In the genomic region with DNA sequence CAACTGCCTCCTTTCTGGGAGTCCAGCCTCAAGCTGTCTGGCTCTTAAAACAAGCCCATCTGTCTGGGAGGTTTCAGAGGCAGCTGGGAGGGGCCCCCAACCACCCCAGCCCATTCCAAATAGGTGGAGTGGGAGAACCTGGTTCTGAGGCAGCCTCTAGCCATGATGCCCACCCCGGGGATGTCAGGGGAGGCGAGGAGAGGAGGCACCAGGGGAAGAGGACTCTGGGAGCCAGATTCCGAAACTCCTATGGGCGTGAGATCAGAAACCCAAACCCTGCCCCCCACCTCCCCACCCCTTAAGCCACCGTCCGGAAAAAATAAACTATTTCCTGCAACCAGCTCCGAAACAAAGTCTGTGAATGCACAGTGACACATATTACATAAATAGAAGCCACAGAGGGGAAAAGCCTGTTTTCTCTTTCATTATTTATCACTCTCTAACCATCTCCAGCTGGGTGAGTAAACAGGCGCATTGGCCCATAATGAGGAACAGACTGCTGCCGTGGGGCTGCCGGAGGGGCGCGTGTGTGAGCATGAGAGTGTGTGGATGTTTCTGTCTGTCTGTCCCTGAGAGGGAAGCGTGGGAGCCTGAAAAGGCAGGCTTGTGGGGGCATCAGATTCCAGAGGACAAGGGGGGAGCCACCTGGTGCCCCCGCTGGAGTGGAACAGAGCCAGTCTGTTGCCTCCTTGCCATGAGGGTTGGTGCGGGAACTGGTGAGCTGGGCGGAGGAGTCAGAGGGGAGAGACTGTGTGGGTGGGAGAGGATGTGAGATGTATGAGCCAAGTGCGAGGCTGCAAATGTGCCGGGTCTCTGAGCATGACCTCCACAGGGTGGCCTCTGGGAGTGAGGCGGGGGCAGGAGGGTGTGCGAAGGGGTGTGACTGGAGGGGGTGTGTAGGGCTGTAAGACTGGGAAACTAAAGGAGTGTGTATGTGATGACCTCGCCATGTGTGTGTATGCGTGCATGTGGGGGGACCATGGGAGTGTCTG, we compare ENCODE assay signal across 8 cellular contexts. TPM values are rescaled to one million over a fixed set of nuclear protein-coding genes. Genes with fewer than 3 reads are reported as not detected.
DNase-seq lines count a peak whose midpoint lies in the region; ATAC-seq and TF ChIP-seq lines count a peak whose summit lies in the region.

No MANE protein-coding gene starts in this region.

- H3K4me3 Mint-ChIP-seq in IgD-negative memory B cell (peak overlapping the region; percentile 45 to 93 (median 70)), endodermal cell (peak overlapping the region; percentile 25), progenitor cell of endocrine pancreas (ENCODE audit: low read depth) (no peak overlapping the region)

- no peak overlapping the region for H3K27ac ChIP-seq in endodermal cell (ENCODE audit: low read depth, low read length)

- no peak overlapping the region for H3K9ac ChIP-seq in endodermal cell (ENCODE audit: extremely low read depth, low read length, poor library complexity, severe bottlenecking)

- H3K4me3 ChIP-seq in GM08714 (ENCODE audit: low read length) (peak overlapping the region; percentile 2; the same call in 1 of the 2 replicates), endodermal cell (ENCODE audit: low read length) (no peak overlapping the region)

- ATAC-seq in GM21515 (IDR thresholded peaks at IDR 0.05; ENCODE audit: unreplicated experiment): peak; percentile 87

- peaks cover 11% of the 10 kb centered on the region for H3K4me1 ChIP-seq in endodermal cell (ENCODE audit: control insufficient read depth, insufficient read depth, low read length)

- DNase-seq in activated CD4-positive, alpha-beta T cell treated with anti-CD3 and anti-CD28 coated beads for 4 hours: peak; percentile 67 to 79
- DNase-seq in endodermal cell (peak; percentile 69), NCI-H226 (no peak), progenitor cell of endocrine pancreas (ENCODE audit: low spot score, unreplicated experiment) (no peak)
- peak; percentile 69 to 81 for DNase-seq in stimulated activated CD4-positive, alpha-beta T cell treated with anti-CD3 and anti-CD28 coated beads, Interleukin-2, amount 100 ng/mL, for 24 hours

- H3K27ac Mint-ChIP-seq in IgD-negative memory B cell (peak overlapping the region; percentile 61 to 94 (median 74)), endodermal cell (no peak overlapping the region), progenitor cell of endocrine pancreas (no peak overlapping the region)

- no peaks in the 10 kb centered on the region for H3K27me3 Mint-ChIP-seq in IgD-negative memory B cell
- H3K27me3 Mint-ChIP-seq in endodermal cell (ENCODE audit: insufficient read depth): peaks cover 70% of the 10 kb centered on the region
- H3K27me3 Mint-ChIP-seq in progenitor cell of endocrine pancreas: peaks cover 13% of the 10 kb centered on the region

- H3K9me3 ChIP-seq in endodermal cell (ENCODE audit: control insufficient read depth, low read length): no peaks in the 10 kb centered on the region

- no peaks in the 10 kb centered on the region for H3K9me3 Mint-ChIP-seq in IgD-negative memory B cell
- H3K9me3 Mint-ChIP-seq in endodermal cell: no peaks in the 10 kb centered on the region
- H3K9me3 Mint-ChIP-seq in progenitor cell of endocrine pancreas (ENCODE audit: low read depth): no peaks in the 10 kb centered on the region

- no peak for TF ChIP-seq CTCF in endodermal cell (conservative IDR thresholded peaks at IDR 0.05)
- TF ChIP-seq CTCF in progenitor cell of endocrine pancreas (IDR thresholded peaks at IDR 0.05; ENCODE audit: unreplicated experiment): no peak

- H3K4me1 Mint-ChIP-seq in IgD-negative memory B cell (peaks cover 19 to 28% (median 25%) of the 10 kb centered on the region in 3 donors), endodermal cell (peaks cover 22% of the 10 kb centered on the region), progenitor cell of endocrine pancreas (ENCODE audit: low read depth) (peaks cover 25% of the 10 kb centered on the region)

- H3K36me3 ChIP-seq in endodermal cell (ENCODE audit: control insufficient read depth, insufficient read depth, low read length): no peaks in the 10 kb centered on the region

- H3K27me3 ChIP-seq in endodermal cell (ENCODE audit: control insufficient read depth, insufficient read depth, low read length, poor library complexity, severe bottlenecking): peaks cover 19% of the 10 kb centered on the region

- 60 to 63% methylated on average over 9 to 22 of the region's 22 CpGs for WGBS in endodermal cell (ENCODE audit: insufficient coverage in 1 of 2, insufficient read length in 1 of 2), 2 experiments

- H3K36me3 Mint-ChIP-seq in IgD-negative memory B cell (no peaks in the 10 kb centered on the region), endodermal cell (ENCODE audit: low read depth) (no peaks in the 10 kb centered on the region), progenitor cell of endocrine pancreas (ENCODE audit: insufficient read depth) (no peaks in the 10 kb centered on the region)

RNA-seq across cellular contexts. Expression of a gene that starts 14.3 kb away (rescaled TPM):
- 2.6 TPM for polyA plus RNA-seq in IgD-negative memory B cell
- total RNA-seq in endodermal cell (10 to 100 TPM; 44.4 to 47.7 TPM), progenitor cell of endocrine pancreas (124 and 137 TPM in 2 replicates)
- 54.1 TPM for polyA plus RNA-seq in endodermal cell (2013, experiment 1 of 2)
- polyA plus RNA-seq in endodermal cell (2013, experiment 2 of 2): 47.0 TPM

Comparison
In these comparisons a context has a peak if more than half of its experiments do, and no peak if none do; other contexts are left out.
1. H3K27ac Mint-ChIP-seq: peak in IgD-negative memory B cell (3 of 3); none in endodermal cell (single experiment) and progenitor cell of endocrine pancreas (single experiment).
2. DNase-seq: peak in activated CD4-positive, alpha-beta T cell treated with anti-CD3 and anti-CD28 coated beads for 4 hours (2 of 2), endodermal cell (single experiment) and stimulated activated CD4-positive, alpha-beta T cell treated with anti-CD3 and anti-CD28 coated beads, Interleukin-2, amount 100 ng/mL, for 24 hours (2 of 2); none in NCI-H226 (single experiment) and progenitor cell of endocrine pancreas (single experiment).